Comparison of ENCODE assay signal across 14 cellular contexts in genomic region chr18:62878305-62878704, GRCh38.
DNase-seq lines count a peak whose midpoint lies in the region; ATAC-seq and TF ChIP-seq lines count a peak whose summit lies in the region.
"Had no signal": no experiment of that assay in that cellular context is flagged by ENCODE, and none has a peak within 500 bp of the region (broad histone marks: within the 10 kb centered on the region; RNA-seq: fewer than 3 reads in every experiment).

No MANE protein-coding gene starts in this region.

- H3K4me2 ChIP-seq in osteoblast (ENCODE audit: insufficient read depth, low read length) (peak overlapping the region; percentile 56), Karpas-422 (ENCODE audit: low read depth, low read length, poor library complexity, severe bottlenecking) (no peak overlapping the region)

- H3K9me3 ChIP-seq in Panc1 (ENCODE audit: control insufficient read depth, insufficient read depth, low read depth, low read length) = no peaks in the 10 kb centered on the region
- no peaks in the 10 kb centered on the region for H3K9me3 ChIP-seq in gastroesophageal sphincter
- no peaks in the 10 kb centered on the region for H3K9me3 ChIP-seq in osteoblast (ENCODE audit: low read depth, low read length)
- no peaks in the 10 kb centered on the region for H3K9me3 ChIP-seq in Karpas-422 (ENCODE audit: low read length)
- H3K9me3 ChIP-seq: sigmoid colon had no signal

- H3K36me3 ChIP-seq in Panc1 (ENCODE audit: control insufficient read depth, insufficient read depth, low read length) (no peaks in the 10 kb centered on the region), gastroesophageal sphincter (no peaks in the 10 kb centered on the region), osteoblast (ENCODE audit: insufficient read depth, low read length) (no peaks in the 10 kb centered on the region), Karpas-422 (ENCODE audit: insufficient read depth, low read length) (no peaks in the 10 kb centered on the region)
- H3K36me3 ChIP-seq: sigmoid colon had no signal

- H4K20me1 ChIP-seq in osteoblast (ENCODE audit: insufficient read depth, low read length) (no peaks in the 10 kb centered on the region), Karpas-422 (ENCODE audit: insufficient read depth, low read depth, low read length) (no peaks in the 10 kb centered on the region)

- no peak for TF ChIP-seq EP300 in gastroesophageal sphincter (IDR thresholded peaks at IDR 0.05)

- H3K4me3 Mint-ChIP-seq in activated CD4-positive, alpha-beta T cell treated with anti-CD3 and anti-CD28 coated beads for 36 hours = no peak overlapping the region
- H3K4me3 Mint-ChIP-seq: CD14-positive monocyte; naive B cell; stimulated activated naive CD8-positive, alpha-beta T cell treated with anti-CD3 and anti-CD28 coated beads, Interleukin-15, Interleukin-2, amounts not matched to agents 100 ng/mL and 50 ng/mL, for 24 hours had no signal

- POLR2A ChIA-PET in Panc1 (lab: Charles Lee) = no interaction called here
- POLR2A ChIA-PET in activated CD4-positive, alpha-beta T cell treated with anti-CD3 and anti-CD28 coated beads for 36 hours (lab: Charles Lee) = no interaction called here

- in situ Hi-C loops in Panc1 (cut with HindIII; ENCODE audit: low pct_unique_long_range_greater_than_20kb, low sequenced_read_pairs) = no loop called here

- no peak overlapping the region for H3K9ac ChIP-seq in Karpas-422 (ENCODE audit: low read length)

- H3K4me3 ChIP-seq in Panc1 (ENCODE audit: low read depth in 2 of 2, low read length in 2 of 2) = no peak overlapping the region
- H3K4me3 ChIP-seq in gastroesophageal sphincter = no peak overlapping the region
- H3K4me3 ChIP-seq in osteoblast (ENCODE audit: insufficient read depth, low read length) = no peak overlapping the region
- no peak overlapping the region for H3K4me3 ChIP-seq in Karpas-422 (ENCODE audit: low read length)

- ATAC-seq in Panc1 = no peak
- peak; percentile 37 for ATAC-seq in gastroesophageal sphincter
- ATAC-seq in HG02885 (IDR thresholded peaks at IDR 0.05; ENCODE audit: poor library complexity, unreplicated experiment) = no peak
- no peak for ATAC-seq in activated CD4-positive, alpha-beta T cell treated with anti-CD3 and anti-CD28 coated beads for 36 hours

- H3K27me3 Mint-ChIP-seq in activated CD4-positive, alpha-beta T cell treated with anti-CD3 and anti-CD28 coated beads for 36 hours = peaks cover 2% of the 10 kb centered on the region
- H3K27me3 Mint-ChIP-seq: naive B cell; stimulated activated naive CD8-positive, alpha-beta T cell treated with anti-CD3 and anti-CD28 coated beads, Interleukin-15, Interleukin-2, amounts not matched to agents 100 ng/mL and 50 ng/mL, for 24 hours had no signal

- no peak overlapping the region for H3K27ac Mint-ChIP-seq in activated CD4-positive, alpha-beta T cell treated with anti-CD3 and anti-CD28 coated beads for 36 hours
- H3K27ac Mint-ChIP-seq: CD14-positive monocyte; naive B cell; stimulated activated naive CD8-positive, alpha-beta T cell treated with anti-CD3 and anti-CD28 coated beads, Interleukin-15, Interleukin-2, amounts not matched to agents 100 ng/mL and 50 ng/mL, for 24 hours had no signal

- no TSS peak for BruUV-seq in Panc1 (replicated peaks; lab: Mats Ljungman, UMichigan)

- no peaks in the 10 kb centered on the region for H3K9me3 Mint-ChIP-seq in activated CD4-positive, alpha-beta T cell treated with anti-CD3 and anti-CD28 coated beads for 36 hours (ENCODE audit: low read depth)
- H3K9me3 Mint-ChIP-seq: CD14-positive monocyte; naive B cell; stimulated activated naive CD8-positive, alpha-beta T cell treated with anti-CD3 and anti-CD28 coated beads, Interleukin-15, Interleukin-2, amounts not matched to agents 100 ng/mL and 50 ng/mL, for 24 hours had no signal

- peak; percentile 46 for DNase-seq in GM03348 (ENCODE audit: low spot score)
- DNase-seq in Panc1 (ENCODE audit: low read depth, low spot score) = no peak
- DNase-seq in osteoblast (ENCODE audit: insufficient read length, low spot score, missing footprints) = no peak
- DNase-seq in activated CD4-positive, alpha-beta T cell treated with anti-CD3 and anti-CD28 coated beads for 36 hours = no peak
- DNase-seq in Karpas-422 = no peak
- no peak for DNase-seq in 8988T
- DNase-seq: activated CD4-positive, alpha-beta T cell treated with anti-CD3 and anti-CD28 coated beads, Interleukin-2, amount 50 U/mL, for 1 hour; GF-D8; naive B cell; sigmoid colon had no signal

- peaks cover 21% of the 10 kb centered on the region for H3K4me1 Mint-ChIP-seq in activated CD4-positive, alpha-beta T cell treated with anti-CD3 and anti-CD28 coated beads for 36 hours
- H3K4me1 Mint-ChIP-seq: CD14-positive monocyte had no signal

- CTCF ChIA-PET in Panc1 (lab: Charles Lee) = no interaction called here
- CTCF ChIA-PET in activated CD4-positive, alpha-beta T cell treated with anti-CD3 and anti-CD28 coated beads for 36 hours (lab: Charles Lee) = no interaction called here

- no peaks in the 10 kb centered on the region for H3K79me2 ChIP-seq in osteoblast (ENCODE audit: insufficient read depth, low read length)
- H3K79me2 ChIP-seq in Karpas-422 (ENCODE audit: low read length) = no peaks in the 10 kb centered on the region

- TF ChIP-seq CTCF in Panc1 (IDR thresholded peaks at IDR 0.05) (no peak), gastroesophageal sphincter (IDR thresholded peaks at IDR 0.05) (no peak), osteoblast (IDR thresholded peaks at IDR 0.05; ENCODE audit: extremely low read depth, low read depth, low read length) (no peak)

- no peaks in the 10 kb centered on the region for H3K9me2 ChIP-seq in Karpas-422 (replicated peaks; ENCODE audit: insufficient read depth, low read length)

- H3K27ac ChIP-seq in Panc1 (ENCODE audit: low read length) (peak overlapping the region; percentile 12; the same call in 1 of the 2 replicates), gastroesophageal sphincter (peak overlapping the region in 2 of 4 donors; percentile 9 to 56), osteoblast (ENCODE audit: low read depth, low read length) (no peak overlapping the region), Karpas-422 (ENCODE audit: low read length) (no peak overlapping the region)

- no peak overlapping the region for H2AFZ ChIP-seq in osteoblast (ENCODE audit: low read length)
- H2AFZ ChIP-seq in Karpas-422 (ENCODE audit: low read length) = no peak overlapping the region

- 53 to 58% methylated on average over 2 to 3 of the region's 3 CpGs for WGBS in gastroesophageal sphincter (ENCODE audit: low coverage in 1 of 2), 2 donors

- no peaks in the 10 kb centered on the region; the same call in 1 of the 2 replicates for H3K4me1 ChIP-seq in Panc1 (ENCODE audit: control insufficient read depth, insufficient read depth, low read length)
- peaks cover 6 to 43% (median 13%) of the 10 kb centered on the region in 3 donors for H3K4me1 ChIP-seq in gastroesophageal sphincter
- peaks cover 34% of the 10 kb centered on the region for H3K4me1 ChIP-seq in osteoblast (ENCODE audit: insufficient read depth, low read length)
- H3K4me1 ChIP-seq in Karpas-422 (ENCODE audit: low read length) = no peaks in the 10 kb centered on the region

- H3K27me3 ChIP-seq in Panc1 (ENCODE audit: control insufficient read depth, insufficient read depth, low read length) (no peaks in the 10 kb centered on the region), gastroesophageal sphincter (no peaks in the 10 kb centered on the region), osteoblast (ENCODE audit: insufficient read depth, low read length) (no peaks in the 10 kb centered on the region), Karpas-422 (ENCODE audit: low read length) (no peaks in the 10 kb centered on the region)
- H3K27me3 ChIP-seq: sigmoid colon had no signal

- intact Hi-C loops in Panc1 (cut with micrococcal nuclease; ENCODE audit: unreplicated experiment) = no loop called here
- intact Hi-C loops in activated CD4-positive, alpha-beta T cell treated with anti-CD3 and anti-CD28 coated beads for 36 hours (cut with DNase I, micrococcal nuclease) = no loop called here

- no peak for TF ChIP-seq POLR2A in gastroesophageal sphincter (IDR thresholded peaks at IDR 0.05)

- H3K36me3 Mint-ChIP-seq in activated CD4-positive, alpha-beta T cell treated with anti-CD3 and anti-CD28 coated beads for 36 hours (ENCODE audit: low read depth) = no peaks in the 10 kb centered on the region
- H3K36me3 Mint-ChIP-seq: naive B cell had no signal
